In the genomic region with DNA sequence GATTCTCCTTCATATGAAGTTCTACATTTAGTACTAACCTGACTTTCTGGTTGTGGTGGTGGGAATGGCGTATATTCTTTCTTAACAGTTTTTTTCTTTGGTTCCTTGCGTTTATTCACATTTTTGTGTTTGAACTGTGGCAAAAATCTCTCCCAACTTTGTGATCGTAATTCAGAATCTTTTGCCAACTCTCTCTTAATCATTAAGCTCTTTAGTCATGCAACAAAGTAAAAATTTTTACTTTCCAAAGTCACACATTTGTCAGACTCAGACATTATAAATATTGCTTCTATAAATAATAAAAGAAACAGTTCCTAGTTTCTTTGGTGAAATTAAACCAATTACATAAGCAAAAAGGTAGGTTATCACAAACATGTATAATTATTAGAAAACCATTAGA, we compare ENCODE assay signal across 17 cellular contexts.
"Had no signal": no experiment of that assay in that cellular context is flagged by ENCODE, and none has a peak within 500 bp of the region (broad histone marks: within the 10 kb centered on the region; RNA-seq: fewer than 3 reads in every experiment).

No MANE protein-coding gene starts in this region.

- H3K27me3 ChIP-seq: esophagus squamous epithelium, neutrophil, right atrium auricular region had no signal

- FAIRE-seq: colon, small intestine had no signal

- H3K4me3 ChIP-seq: esophagus squamous epithelium, mucosa of descending colon, right atrium auricular region had no signal

- DNase-seq: effector memory CD8-positive, alpha-beta T cell; esophagus squamous epithelium; foreskin fibroblast; immature natural killer cell; left colon; mammary epithelial cell; mucosa of descending colon; naive thymus-derived CD8-positive, alpha-beta T cell; posterior cingulate gyrus; small intestine; stimulated activated CD4-positive, alpha-beta T cell treated with anti-CD3 and anti-CD28 coated beads, Interleukin-2, amount 100 ng/mL, for 48 hours; stimulated activated naive CD4-positive, alpha-beta T cell treated with Interleukin-2 at 50 U/mL for 16 hours; trophoblast cell had no signal

- H3K4me3 Mint-ChIP-seq: dendritic cell treated with granulocyte-macrophage colony-stimulating factor and Interleukin-4, amounts not matched to agents 40 ng/mL and 50 ng/mL, for 4 days; effector memory CD8-positive, alpha-beta T cell; immature natural killer cell; naive thymus-derived CD8-positive, alpha-beta T cell had no signal

- H3K9me3 ChIP-seq: esophagus squamous epithelium, mucosa of descending colon, neutrophil, right atrium auricular region had no signal

- H3K27ac ChIP-seq: esophagus squamous epithelium, neutrophil, right atrium auricular region had no signal

- H3K27me3 Mint-ChIP-seq: dendritic cell treated with granulocyte-macrophage colony-stimulating factor and Interleukin-4, amounts not matched to agents 40 ng/mL and 50 ng/mL, for 4 days; effector memory CD8-positive, alpha-beta T cell; naive thymus-derived CD8-positive, alpha-beta T cell had no signal

- H3K27ac Mint-ChIP-seq: dendritic cell treated with granulocyte-macrophage colony-stimulating factor and Interleukin-4, amounts not matched to agents 40 ng/mL and 50 ng/mL, for 4 days; naive thymus-derived CD8-positive, alpha-beta T cell had no signal

- H3K9me3 Mint-ChIP-seq: dendritic cell treated with granulocyte-macrophage colony-stimulating factor and Interleukin-4, amounts not matched to agents 40 ng/mL and 50 ng/mL, for 4 days; effector memory CD8-positive, alpha-beta T cell; immature natural killer cell; naive thymus-derived CD8-positive, alpha-beta T cell had no signal
